In the genomic region with DNA sequence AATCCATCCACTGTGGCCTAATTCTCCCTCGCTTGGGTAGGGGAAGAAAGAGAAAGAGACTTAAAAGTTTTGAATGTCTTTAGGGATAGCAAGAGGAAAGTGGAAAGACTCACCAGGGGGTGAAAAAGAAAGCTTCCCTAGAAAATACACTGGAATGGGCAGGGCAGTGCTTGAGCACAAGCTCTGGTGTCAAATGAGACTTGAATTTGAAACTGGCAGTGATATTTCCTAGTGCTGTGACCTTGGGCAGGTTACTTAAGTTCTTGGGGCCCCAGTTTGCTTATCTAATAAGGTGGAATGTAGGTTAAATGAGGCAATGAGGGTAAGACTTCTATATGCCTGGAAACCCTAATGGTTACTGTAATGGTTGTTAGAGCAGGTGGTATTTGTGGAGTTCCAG, we compare ENCODE assay signal across 23 cellular contexts.
"Had no signal": no experiment of that assay in that cellular context is flagged by ENCODE, and none has a peak within 500 bp of the region (broad histone marks: within the 10 kb centered on the region; RNA-seq: fewer than 3 reads in every experiment).

No MANE protein-coding gene starts in this region.

- H3K4me1 ChIP-seq: ascending aorta, left lung, parathyroid adenoma, uterus had no signal

- H3K4me3 ChIP-seq: ascending aorta, esophagus muscularis mucosa, left lung, lung, sigmoid colon, uterus had no signal

- H3K36me3 ChIP-seq: ascending aorta, esophagus muscularis mucosa, left lung, sigmoid colon, uterus had no signal

- H3K9me3 ChIP-seq: ascending aorta, esophagus muscularis mucosa, sigmoid colon, uterus had no signal

- ATAC-seq: activated CD4-positive, CD25-positive, alpha-beta regulatory T cell treated with anti-CD3 and anti-CD28 coated beads, Interleukin-2, amount 50 U/mL, for 24 hours; activated naive CD4-positive, alpha-beta T cell treated with anti-CD3 and anti-CD28 coated beads, Interleukin-2, amount 50 U/mL, for 72 hours; activated T-helper 17 cell treated with anti-CD3 and anti-CD28 coated beads, Interleukin-2, amount 50 U/mL, for 72 hours; left lung; natural killer cell treated with Interleukin-12 subunit alpha and Interleukin-12 subunit beta and Interleukin-15 and Interleukin-18, amount 100 ng/mL, for 72 hours; stimulated activated naive B cell treated with anti-CD40 and anti-IgM and Interleukin-4, amounts not matched to agents 10 μg/mL and 1 μg/mL and 100 μg/mL, for 72 hours had no signal

- DNase-seq: activated CD8-positive, alpha-beta memory T cell treated with anti-CD3 and anti-CD28 coated beads for 24 hours; activated CD8-positive, alpha-beta memory T cell treated with anti-CD3 and anti-CD28 coated beads, Interleukin-2, amount 50 U/mL, for 4 hours; activated T-cell treated with anti-CD3 and anti-CD28 coated beads, Interleukin-2, amount 50 U/mL, for 24 hours; central memory CD4-positive, alpha-beta T cell; glutamatergic neuron; hypothalamus; left lung; nucleus accumbens; sigmoid colon; stimulated activated CD4-positive, alpha-beta T cell treated with anti-CD3 and anti-CD28 coated beads, Interleukin-2, amount 100 ng/mL, for 48 hours; stimulated activated CD8-positive, alpha-beta memory T cell treated with anti-CD3 and anti-CD28 coated beads, Interleukin-4, amount 100 ng/mL, for 48 hours; stimulated activated naive B cell treated with anti-CD40 and anti-IgM and Interleukin-4, amounts not matched to agents 10 μg/mL and 1 μg/mL and 100 μg/mL, for 72 hours; trophoblast cell; uterus had no signal

- H3K27me3 ChIP-seq: ascending aorta had no signal

- H3K27ac ChIP-seq: ascending aorta, esophagus muscularis mucosa, left lung, parathyroid adenoma, sigmoid colon, uterus, VCaP had no signal

- H3K9ac ChIP-seq: parathyroid adenoma had no signal
